ENCODE assay signal across 12 cellular contexts in the genomic region with DNA sequence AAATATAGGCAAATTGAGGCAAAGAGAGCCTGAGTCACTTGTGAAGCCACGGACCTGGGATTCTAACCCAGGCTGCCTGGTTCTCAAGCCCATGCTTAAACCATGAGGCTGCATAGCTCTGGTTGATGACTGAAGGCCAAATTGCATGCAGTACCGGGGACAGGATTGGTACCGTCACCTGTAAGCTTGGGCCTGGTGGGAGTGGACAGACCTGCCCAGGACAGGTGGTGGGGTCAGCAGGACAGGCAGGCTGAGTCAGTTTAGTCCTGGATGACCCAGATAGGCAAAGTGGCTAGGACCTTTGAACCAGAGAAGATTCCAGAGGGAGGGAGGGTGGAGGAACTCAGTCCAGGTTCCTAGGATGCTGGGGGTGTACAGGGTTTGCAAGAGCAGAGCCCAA. TPM values are rescaled to one million over a fixed set of nuclear protein-coding genes. Genes with fewer than 3 reads are reported as not detected.
DNase-seq lines count a peak whose midpoint lies in the region; ATAC-seq, FAIRE-seq and TF ChIP-seq lines count a peak whose summit lies in the region.
"Had no signal": no experiment of that assay in that cellular context is flagged by ENCODE, and none has a peak within 500 bp of the region (broad histone marks: within the 10 kb centered on the region; RNA-seq: fewer than 3 reads in every experiment).

No MANE protein-coding gene starts in this region.

- no peak for DNase-seq in activated naive CD4-positive, alpha-beta T cell treated with anti-CD3 and anti-CD28 coated beads, Interleukin-2, amount 50 U/mL, for 72 hours (ENCODE audit: low spot score in 2 of 2)
- no peak for DNase-seq in activated naive CD4-positive, alpha-beta T cell treated with anti-CD3 and anti-CD28 coated beads, Interleukin-2, amount 50 U/mL, for 16 hours
- no peak for DNase-seq in endothelial cell of umbilical vein (ENCODE audit: low read depth, low spot score)
- no peak for DNase-seq in upper lobe of right lung
- DNase-seq in PC-9, result no peak
- DNase-seq in SKM-1 (lab: John Stamatoyannopoulos, UW; ENCODE audit: unreplicated experiment), result no peak
- DNase-seq: EL, NCI-H1694 treated with DMSO at 0.1 percent for 48 hours, occipital lobe had no signal

- peak overlapping the region; percentile 49 to 61 for H3K27ac Mint-ChIP-seq in activated naive CD4-positive, alpha-beta T cell treated with anti-CD3 and anti-CD28 coated beads, Interleukin-2, amount 50 U/mL, for 72 hours
- H3K27ac Mint-ChIP-seq: T-helper 1 cell treated with Interleukin-12 subunit alpha and Interleukin-12 subunit beta and Interleukin-4 antibody, amounts not matched to agents 30 μg/mL and 1 μg/mL, for 36 hours had no signal

- H3K27ac ChIP-seq in endothelial cell of umbilical vein (ENCODE audit: insufficient read depth, low read depth, low read length) (peak overlapping the region; percentile 98), neutrophil (peak overlapping the region; percentile 75), upper lobe of right lung (peak overlapping the region; percentile 88), PC-9 (no peak overlapping the region)

- ATAC-seq in activated naive CD4-positive, alpha-beta T cell treated with anti-CD3 and anti-CD28 coated beads, Interleukin-2, amount 50 U/mL, for 72 hours, result peak in 1 of 2 donors; percentile 17
- ATAC-seq in upper lobe of right lung, result no peak
- no peak for ATAC-seq in GM21423 (IDR thresholded peaks at IDR 0.05; ENCODE audit: unreplicated experiment)

- H3K36me3 ChIP-seq in endothelial cell of umbilical vein (ENCODE audit: control insufficient read depth in 2 of 2, extremely low read depth in 1 of 2, insufficient read depth in 2 of 2, low read length in 2 of 2) (no peaks in the 10 kb centered on the region), neutrophil (no peaks in the 10 kb centered on the region), upper lobe of right lung (no peaks in the 10 kb centered on the region), PC-9 (ENCODE audit: low read depth) (no peaks in the 10 kb centered on the region)

- CTCF ChIA-PET in endothelial cell of umbilical vein (lab: Charles Lee), result interaction anchor here (1.5 kb wide), 1 partner anchor 80 kb away, joined by 6 read pairs; no protein-coding TSS in a partner anchor
- CTCF ChIA-PET in PC-9 (lab: Charles Lee), result no interaction called here

- intact Hi-C loops in endothelial cell of umbilical vein (cut with micrococcal nuclease), result no loop called here
- intact Hi-C loops in upper lobe of right lung (cut with DNase I), result no loop called here
- intact Hi-C loops in PC-9 (cut with micrococcal nuclease; ENCODE audit: unreplicated experiment), result no loop called here

- H4K20me1 ChIP-seq in endothelial cell of umbilical vein (replicated peaks; ENCODE audit: control insufficient read depth, extremely low read depth, insufficient read depth, low read length), result no peaks in the 10 kb centered on the region
- no peaks in the 10 kb centered on the region; the same call in 1 of the 2 replicates for H4K20me1 ChIP-seq in PC-9 (ENCODE audit: insufficient read depth)

- H2AFZ ChIP-seq in endothelial cell of umbilical vein (ENCODE audit: low read depth, low read length) (no peak overlapping the region), PC-9 (no peak overlapping the region)

- peaks cover 24% of the 10 kb centered on the region for H3F3A ChIP-seq in PC-9 (ENCODE audit: insufficient read depth, low read depth)

- H3K79me2 ChIP-seq in endothelial cell of umbilical vein (ENCODE audit: control insufficient read depth, insufficient read depth, low read length), result peaks cover 10% of the 10 kb centered on the region
- peaks cover 80% of the 10 kb centered on the region for H3K79me2 ChIP-seq in PC-9 (ENCODE audit: low read depth)

- TF ChIP-seq POLR2A in endothelial cell of umbilical vein (IDR thresholded peaks at IDR 0.05; ENCODE audit: low read depth, low read length), result no peak

- no peaks in the 10 kb centered on the region for H3K36me3 Mint-ChIP-seq in activated naive CD4-positive, alpha-beta T cell treated with anti-CD3 and anti-CD28 coated beads, Interleukin-2, amount 50 U/mL, for 72 hours

- POLR2A ChIA-PET in endothelial cell of umbilical vein (lab: Charles Lee), result no interaction called here
- POLR2A ChIA-PET in PC-9 (lab: Charles Lee; ENCODE audit: unreplicated experiment), result no interaction called here

- FAIRE-seq in endothelial cell of umbilical vein (lab: Jason Lieb, UNC), result no peak

- TF ChIP-seq CTCF in endothelial cell of umbilical vein (IDR thresholded peaks at IDR 0.05; ENCODE audit: extremely low read depth in 1 of 2, insufficient read depth in 1 of 2, low read depth in 1 of 2, low read length in 2 of 2) (no peak), neutrophil (IDR thresholded peaks at IDR 0.05) (no peak), upper lobe of right lung (IDR thresholded peaks at IDR 0.05) (no peak), PC-9 (conservative IDR thresholded peaks at IDR 0.05) (no peak)

- H3K27me3 ChIP-seq in endothelial cell of umbilical vein (ENCODE audit: control insufficient read depth in 2 of 2, insufficient read depth in 2 of 2, low read length in 2 of 2), result no peaks in the 10 kb centered on the region
- H3K27me3 ChIP-seq in neutrophil, result no peaks in the 10 kb centered on the region
- H3K27me3 ChIP-seq in upper lobe of right lung, result no peaks in the 10 kb centered on the region
- H3K27me3 ChIP-seq in PC-9 (ENCODE audit: insufficient read depth, low read depth), result no peaks in the 10 kb centered on the region

- H3K4me3 ChIP-seq in endothelial cell of umbilical vein (replicated peaks in 1 of 3; ENCODE audit: insufficient read depth in 1 of 3, low read depth in 1 of 3, low read length in 3 of 3) (no peak overlapping the region), neutrophil (ENCODE audit: low read depth in 1 of 2, low read length in 1 of 2) (no peak overlapping the region), upper lobe of right lung (no peak overlapping the region), PC-9 (no peak overlapping the region)

- BruUV-seq in endothelial cell of umbilical vein (replicated peaks; lab: Mats Ljungman, UMichigan) (no TSS peak), PC-9 (replicated peaks; lab: Mats Ljungman, UMichigan) (no TSS peak)

- peak overlapping the region; percentile 0 for H3K9ac ChIP-seq in endothelial cell of umbilical vein (replicated peaks; ENCODE audit: extremely low read depth, insufficient read depth, low read length)

- H3K9me2 ChIP-seq in PC-9 (ENCODE audit: insufficient read depth), result no peaks in the 10 kb centered on the region

- no peaks in the 10 kb centered on the region for H3K9me3 Mint-ChIP-seq in activated naive CD4-positive, alpha-beta T cell treated with anti-CD3 and anti-CD28 coated beads, Interleukin-2, amount 50 U/mL, for 72 hours
- H3K9me3 Mint-ChIP-seq: T-helper 1 cell treated with Interleukin-12 subunit alpha and Interleukin-12 subunit beta and Interleukin-4 antibody, amounts not matched to agents 30 μg/mL and 1 μg/mL, for 36 hours had no signal

- H3K4me1 ChIP-seq in endothelial cell of umbilical vein (ENCODE audit: control insufficient read depth, extremely low read depth, insufficient read depth, low read length), result peaks cover 26% of the 10 kb centered on the region
- H3K4me1 ChIP-seq in neutrophil (ENCODE audit: control insufficient read depth in 1 of 2, insufficient read depth in 1 of 2, low read depth in 1 of 2, low read length in 1 of 2), result peaks cover 23 to 28% of the 10 kb centered on the region in 2 experiments
- peaks cover 54% of the 10 kb centered on the region for H3K4me1 ChIP-seq in upper lobe of right lung
- H3K4me1 ChIP-seq in PC-9 (replicated peaks; ENCODE audit: insufficient read depth), result peaks cover 30% of the 10 kb centered on the region

- dilution Hi-C loops in endothelial cell of umbilical vein (cut with MboI; ENCODE audit: extremely low pct_ligation_motif_present, low sequenced_read_pairs), result no loop called here

- H3K9me3 ChIP-seq in endothelial cell of umbilical vein (replicated peaks; ENCODE audit: control insufficient read depth, insufficient read depth, low read length), result no peaks in the 10 kb centered on the region
- H3K9me3 ChIP-seq in neutrophil, result no peaks in the 10 kb centered on the region
- H3K9me3 ChIP-seq in upper lobe of right lung, result no peaks in the 10 kb centered on the region
- H3K9me3 ChIP-seq in PC-9 (ENCODE audit: insufficient read depth, low read depth), result no peaks in the 10 kb centered on the region

- H3K4me2 ChIP-seq in endothelial cell of umbilical vein (ENCODE audit: insufficient read depth, low read length) (no peak overlapping the region), PC-9 (no peak overlapping the region)

- no peaks in the 10 kb centered on the region for H3K9me1 ChIP-seq in endothelial cell of umbilical vein (replicated peaks; ENCODE audit: control insufficient read depth, extremely low read depth, insufficient read depth, low read length)

TF ChIP-seq in endothelial cell of umbilical vein, 7 proteins besides CTCF, POLR2A, EP300 and RAD21:
- TF ChIP-seq, protein P1, sequence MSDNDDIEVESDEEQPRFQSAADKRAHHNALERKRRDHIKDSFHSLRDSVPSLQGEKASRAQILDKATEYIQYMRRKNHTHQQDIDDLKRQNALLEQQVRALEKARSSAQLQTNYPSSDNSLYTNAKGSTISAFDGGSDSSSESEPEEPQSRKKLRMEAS (IDR thresholded peaks at IDR 0.05; ENCODE audit: insufficient read depth, insufficient read length), result no peak
- TF ChIP-seq JUN (IDR thresholded peaks at IDR 0.05; ENCODE audit: borderline replicate concordance, insufficient read depth, insufficient read length, low read depth), result no peak
- no peak for TF ChIP-seq FOS (IDR thresholded peaks at IDR 0.05; ENCODE audit: borderline replicate concordance, insufficient read depth, low read length)
- TF ChIP-seq GATA2 (IDR thresholded peaks at IDR 0.05; ENCODE audit: insufficient read depth, insufficient read length, low read depth, low read length), result no peak
- no peak for TF ChIP-seq EZH2 (IDR thresholded peaks at IDR 0.05; ENCODE audit: borderline replicate concordance, low read depth, low read length, severe bottlenecking)
- no peak for TF ChIP-seq POLR2AphosphoS5 (IDR thresholded peaks at IDR 0.05; ENCODE audit: insufficient read depth, low read depth, low read length)
- no peak for TF ChIP-seq MYC (IDR thresholded peaks at IDR 0.05; ENCODE audit: low read depth, low read length)
TF ChIP-seq in endothelial cell of umbilical vein: peak in this region for 0.

RNA-seq across cellular contexts. Expression of a gene that starts 25.8 kb away (rescaled TPM):
- 10 to 100 TPM; 21.1 to 27.9 TPM for total RNA-seq in activated naive CD4-positive, alpha-beta T cell treated with anti-CD3 and anti-CD28 coated beads, Interleukin-2, amount 50 U/mL, for 72 hours
- total RNA-seq in endothelial cell of umbilical vein, result 20.8 and 29.5 TPM in 2 replicates
- polyA plus RNA-seq in endothelial cell of umbilical vein, result 5.1 and 5.8 TPM in 2 replicates
- polyA plus RNA-seq in endothelial cell of umbilical vein (2011; cell fraction: cytosol; rRNA removed), result 6.3 and 8.4 TPM in 2 replicates
- polyA plus RNA-seq in endothelial cell of umbilical vein (2011; cell fraction: nucleus; rRNA removed), result 8.8 and 10.4 TPM in 2 replicates
- polyA plus RNA-seq in endothelial cell of umbilical vein (2012), result 11.8 and 12.4 TPM in 2 replicates
- polyA minus RNA-seq in endothelial cell of umbilical vein, result 10.6 and 13.4 TPM in 2 replicates
- polyA minus RNA-seq in endothelial cell of umbilical vein (2011; cell fraction: cytosol; rRNA and poly(A)+ RNA removed), result not detected
- polyA minus RNA-seq in endothelial cell of umbilical vein (2011; cell fraction: nucleus; rRNA and poly(A)+ RNA removed), result 15.2 and 18.2 TPM in 2 replicates
- 56.0 TPM for total RNA-seq in upper lobe of right lung
- total RNA-seq in PC-9 (2021), result 13.4 and 14.8 TPM in 2 replicates
